Comparison of ENCODE assay signal across 8 cellular contexts in genomic region chr13:48037346-48038173, GRCh38. TPM values are rescaled to one million over a fixed set of nuclear protein-coding genes. Genes with fewer than 3 reads are reported as not detected.
A peak's percentile ranks its signal among the peaks of the same experiment; 100 is the strongest.
DNase-seq lines count a peak whose midpoint lies in the region; ATAC-seq, FAIRE-seq and TF ChIP-seq lines count a peak whose summit lies in the region.

Gene NUDT15, plus strand, starts transcription at chr13:48037726. Its CDS starts 21 bp downstream, at chr13:48037747.

- H3K36me3 ChIP-seq in H7 (replicated peaks; ENCODE audit: control insufficient read depth, insufficient read depth, low read length) (peaks cover 8% of the 10 kb centered on the region), Loucy (ENCODE audit: insufficient read depth, low read length) (peaks cover 7% of the 10 kb centered on the region; the same call in 1 of the 2 replicates)

- no peaks in the 10 kb centered on the region for H3K27me3 Mint-ChIP-seq in natural killer cell treated with Interleukin-12 subunit alpha and Interleukin-12 subunit beta and Interleukin-15 and Interleukin-18, amount 100 ng/mL, for 72 hours

- H2AFZ ChIP-seq in Loucy (ENCODE audit: low read length) = peak within 1 kb of the TSS; percentile 74

- H3K4me1 ChIP-seq in Loucy (ENCODE audit: insufficient read depth, low read length, poor library complexity, severe bottlenecking) = peaks cover 46% of the 10 kb centered on the region

- no peaks in the 10 kb centered on the region for H3K9me3 ChIP-seq in Loucy (ENCODE audit: insufficient read depth, low read depth, low read length)

- H3K4me2 ChIP-seq in Loucy (ENCODE audit: low read depth, low read length, poor library complexity, severe bottlenecking) = peak within 1 kb of the TSS; percentile 80

- TF ChIP-seq POLR2A in Raji (IDR thresholded peaks at IDR 0.05; ENCODE audit: insufficient read depth, low read depth, low read length) = peak; percentile 97

- peak within 1 kb of the TSS; percentile 83 for H3K9ac ChIP-seq in Loucy (ENCODE audit: low read depth, low read length, poor library complexity, severe bottlenecking)

- H4K20me1 ChIP-seq in Loucy (ENCODE audit: insufficient read depth, low read length, poor library complexity, severe bottlenecking) = no peaks in the 10 kb centered on the region

- H3K4me1 Mint-ChIP-seq in natural killer cell treated with Interleukin-12 subunit alpha and Interleukin-12 subunit beta and Interleukin-15 and Interleukin-18, amount 100 ng/mL, for 72 hours (ENCODE audit: low read depth in 2 of 2) = peaks cover 18 to 36% of the 10 kb centered on the region in 2 donors

- H3K79me2 ChIP-seq in Loucy (ENCODE audit: insufficient read depth, low read length) = peaks cover 30% of the 10 kb centered on the region

- peak; percentile 93 for DNase-seq in H7
- DNase-seq in activated T-helper 9 cell treated with anti-CD3 and anti-CD28 coated beads, Interleukin-2, amount 50 U/mL, for 16 hours (ENCODE audit: low read depth) = peak; percentile 94
- peak; percentile 96 for DNase-seq in fibroblast of peridontal ligament (ENCODE audit: extremely low read depth)
- DNase-seq in natural killer cell treated with Interleukin-12 subunit alpha and Interleukin-12 subunit beta and Interleukin-15 and Interleukin-18, amount 100 ng/mL, for 72 hours (ENCODE audit: low spot score) = peak; percentile 95
- peak; percentile 96 for DNase-seq in stimulated activated naive CD8-positive, alpha-beta T cell treated with anti-CD3 and anti-CD28 coated beads, Interleukin-15, Interleukin-2, amounts not matched to agents 100 U/mL and 50 U/mL, for 24 hours

- peak within 1 kb of the TSS; percentile 94 for H3K4me3 Mint-ChIP-seq in natural killer cell treated with Interleukin-12 subunit alpha and Interleukin-12 subunit beta and Interleukin-15 and Interleukin-18, amount 100 ng/mL, for 72 hours

- no peaks in the 10 kb centered on the region for H3K27me3 ChIP-seq in H7 (ENCODE audit: control insufficient read depth, insufficient read depth, low read length)
- H3K27me3 ChIP-seq in Loucy (ENCODE audit: insufficient read depth, low read length, poor library complexity, severe bottlenecking) = no peaks in the 10 kb centered on the region

- H3K9me2 ChIP-seq in Loucy (replicated peaks; ENCODE audit: low read depth, low read length) = no peaks in the 10 kb centered on the region

- H3K4me3 ChIP-seq in H7 (ENCODE audit: insufficient read depth, low read depth, low read length) (peak within 1 kb of the TSS; percentile 85), Loucy (ENCODE audit: low read length, poor library complexity, severe bottlenecking) (peak within 1 kb of the TSS; percentile 85)

- no peaks in the 10 kb centered on the region for H3K9me3 Mint-ChIP-seq in natural killer cell treated with Interleukin-12 subunit alpha and Interleukin-12 subunit beta and Interleukin-15 and Interleukin-18, amount 100 ng/mL, for 72 hours

- peak within 1 kb of the TSS; percentile 92 to 93 for H3K27ac Mint-ChIP-seq in natural killer cell treated with Interleukin-12 subunit alpha and Interleukin-12 subunit beta and Interleukin-15 and Interleukin-18, amount 100 ng/mL, for 72 hours

- H3K36me3 Mint-ChIP-seq in natural killer cell treated with Interleukin-12 subunit alpha and Interleukin-12 subunit beta and Interleukin-15 and Interleukin-18, amount 100 ng/mL, for 72 hours = peaks cover 9% of the 10 kb centered on the region

- peak; percentile 96 for TF ChIP-seq CTCF in Loucy (conservative IDR thresholded peaks at IDR 0.05; ENCODE audit: low read length)

- H3F3A ChIP-seq in Loucy (ENCODE audit: low read depth) = peaks cover 5% of the 10 kb centered on the region

- FAIRE-seq in G401.6 (lab: Jason Lieb, UNC) = peak; percentile 98

- peak; percentile 96 to 97 for ATAC-seq in natural killer cell treated with Interleukin-12 subunit alpha and Interleukin-12 subunit beta and Interleukin-15 and Interleukin-18, amount 100 ng/mL, for 72 hours
- peak; percentile 95 for ATAC-seq in stimulated activated naive CD8-positive, alpha-beta T cell treated with anti-CD3 and anti-CD28 coated beads, Interleukin-15, Interleukin-2, amounts not matched to agents 100 U/mL and 50 U/mL, for 24 hours

RNA-seq across cellular contexts. Expression of gene NUDT15, which starts in this region (rescaled TPM):
- total RNA-seq in H7 (2014; rRNA removed; shearing (Covaris generic)) = 120 and 122 TPM in 2 replicates
- 10 to 100 TPM; 16.8 to 19.4 TPM for total RNA-seq in natural killer cell treated with Interleukin-12 subunit alpha and Interleukin-12 subunit beta and Interleukin-15 and Interleukin-18, amount 100 ng/mL, for 72 hours

Comparison
In these comparisons a context has a peak if more than half of its experiments do, and no peak if none do; other contexts are left out.
1. Peak in every context shown above with its lines: DNase-seq, ATAC-seq and H3K4me3 ChIP-seq.